In the genomic region with DNA sequence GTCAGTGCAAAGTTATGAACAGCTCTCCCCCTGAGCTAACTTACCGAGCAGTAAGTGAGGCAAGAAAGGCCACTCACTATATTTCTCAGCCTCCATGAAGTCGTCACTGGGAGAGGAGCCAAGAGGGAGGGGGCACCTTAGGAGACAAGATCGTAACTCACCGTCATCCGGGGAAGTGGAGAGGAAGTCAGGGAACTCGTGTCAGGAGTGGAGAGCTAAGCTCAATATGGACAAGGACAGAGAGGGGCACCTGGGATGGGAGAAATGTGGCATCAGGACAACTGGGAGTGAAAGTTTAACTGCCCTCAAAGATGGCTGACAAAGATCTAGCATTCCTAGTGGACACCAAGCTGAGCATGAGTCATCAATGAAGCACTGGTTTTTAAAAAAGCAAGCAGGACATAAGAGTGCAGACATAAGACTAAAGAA, we compare ENCODE assay signal across 9 cellular contexts. TPM values are rescaled to one million over a fixed set of nuclear protein-coding genes. Genes with fewer than 3 reads are reported as not detected.
DNase-seq lines count a peak whose midpoint lies in the region; ATAC-seq and TF ChIP-seq lines count a peak whose summit lies in the region.
"Had no signal": no experiment of that assay in that cellular context is flagged by ENCODE, and none has a peak within 500 bp of the region (broad histone marks: within the 10 kb centered on the region; RNA-seq: fewer than 3 reads in every experiment).

No MANE protein-coding gene starts in this region.

- H3K4me2 ChIP-seq in H9 (ENCODE audit: insufficient read depth, insufficient read length, low read length): no peak overlapping the region

- WGBS in H9 (ENCODE audit: extremely low coverage, insufficient read length, low lambda C conversion rate): no CpG with 5 or more reads among the region's 6 CpGs

- peak; percentile 71 for DNase-seq in A172 (ENCODE audit: low spot score)
- DNase-seq in H9: peak; percentile 16
- peak; percentile 66 for DNase-seq in amniotic stem cell (lab: John Stamatoyannopoulos, UW)
- DNase-seq in iris pigment epithelial cell (ENCODE audit: low read depth): peak; percentile 93
- no peak for DNase-seq in NCI-H345 treated with DMSO at 0.1 percent for 48 hours (lab: John Stamatoyannopoulos, UW; ENCODE audit: unreplicated experiment)
- no peak for DNase-seq in cerebellar cortex (ENCODE audit: low spot score)
- DNase-seq: CD4-positive, CD25-positive, alpha-beta regulatory T cell had no signal

- no peak overlapping the region for H4K5ac ChIP-seq in H9 (ENCODE audit: insufficient read length, low read depth, low read length)

- no peak overlapping the region for H2BK15ac ChIP-seq in H9 (ENCODE audit: low read depth, low read length)

- H3K14ac ChIP-seq in H9 (ENCODE audit: insufficient read depth, low read length): no peak overlapping the region

- no peak overlapping the region for H2BK120ac ChIP-seq in H9 (ENCODE audit: low read depth, low read length, poor library complexity, severe bottlenecking)

- no peak overlapping the region for H3K4ac ChIP-seq in H9 (ENCODE audit: low read depth, low read length)

- H4K20me1 ChIP-seq in H9 (ENCODE audit: control insufficient read depth, insufficient read depth, insufficient read length): no peaks in the 10 kb centered on the region

- H3K9me3 ChIP-seq in H9 (ENCODE audit: control insufficient read depth, low read depth, low read length): no peaks in the 10 kb centered on the region

- H2BK12ac ChIP-seq in H9 (ENCODE audit: insufficient read length, low read depth, low read length): no peak overlapping the region

- no peaks in the 10 kb centered on the region for H3K27me3 Mint-ChIP-seq in H9 (ENCODE audit: low read depth)

- no peak for TF ChIP-seq CTCF in H9 (conservative IDR thresholded peaks at IDR 0.05)

- no peak overlapping the region for H3K9ac ChIP-seq in H9 (ENCODE audit: extremely low read depth, insufficient read length, low read length)

- H3K79me2 ChIP-seq in H9 (ENCODE audit: insufficient read depth, low read length): peaks cover 29% of the 10 kb centered on the region; the same call in 1 of the 2 replicates

- H3K4me3 Mint-ChIP-seq in H9: no peak overlapping the region
- H3K4me3 Mint-ChIP-seq: CD4-positive, CD25-positive, alpha-beta regulatory T cell had no signal

- H3T11ph ChIP-seq in H9 (ENCODE audit: low read length): no peak overlapping the region

- no peak overlapping the region for H3K23ac ChIP-seq in H9 (ENCODE audit: insufficient read length, low read depth, low read length)

- H3K79me1 ChIP-seq in H9 (ENCODE audit: insufficient read depth, low read depth, low read length, poor library complexity, severe bottlenecking): peaks cover 13% of the 10 kb centered on the region

- no peak overlapping the region for H2AFZ ChIP-seq in H9 (ENCODE audit: low read length)

- H3K36me3 Mint-ChIP-seq in H9 (ENCODE audit: insufficient read depth in 1 of 3, low read depth in 3 of 3): peaks cover 3 to 43% (median 30%) of the 10 kb centered on the region in 3 experiments; a peak in 6 of 7 replicates
- H3K36me3 Mint-ChIP-seq: CD4-positive, CD25-positive, alpha-beta regulatory T cell had no signal

- H3K9me3 Mint-ChIP-seq in H9: no peaks in the 10 kb centered on the region

- no peaks in the 10 kb centered on the region for H3K27me3 ChIP-seq in H9 (ENCODE audit: insufficient read depth, low read length)

- H3K4me1 Mint-ChIP-seq in H9: peaks cover 83 to 90% of the 10 kb centered on the region in 2 experiments
- H3K4me1 Mint-ChIP-seq: CD4-positive, CD25-positive, alpha-beta regulatory T cell had no signal

- no peak overlapping the region for H2AK5ac ChIP-seq in H9 (ENCODE audit: insufficient read length, low read length)

- ATAC-seq in HG03354 (IDR thresholded peaks at IDR 0.05; ENCODE audit: poor library complexity, severe bottlenecking, unreplicated experiment) (no peak), HG03097 (IDR thresholded peaks at IDR 0.05; ENCODE audit: low FRiP score, unreplicated experiment) (no peak)

- H2BK20ac ChIP-seq in H9 (ENCODE audit: low read depth, low read length, poor library complexity, severe bottlenecking): no peak overlapping the region

- H2BK5ac ChIP-seq in H9 (ENCODE audit: insufficient read length, low read length): no peak overlapping the region

- H3K27ac ChIP-seq in H9 (ENCODE audit: insufficient read length, low read depth, low read length): no peak overlapping the region

- H3K27ac Mint-ChIP-seq in H9: peak overlapping the region; percentile 22 to 91 (median 79); a peak in 6 of 7 replicates

- no peak overlapping the region for H3K18ac ChIP-seq in H9 (ENCODE audit: insufficient read length, low read depth, low read length)

- H3K56ac ChIP-seq in H9 (ENCODE audit: insufficient read length, low read depth, low read length): no peak overlapping the region

- peaks cover 52% of the 10 kb centered on the region for H3K4me1 ChIP-seq in H9 (ENCODE audit: insufficient read depth, low read length)

- no peak overlapping the region for H4K8ac ChIP-seq in H9 (replicated peaks; ENCODE audit: insufficient read length, low read depth, low read length)

- H4K91ac ChIP-seq in H9 (ENCODE audit: insufficient read length, low read depth, low read length): no peak overlapping the region

- H3K23me2 ChIP-seq in H9 (ENCODE audit: insufficient read length, low read depth, low read length, poor library complexity, severe bottlenecking): no peaks in the 10 kb centered on the region

RNA-seq across cellular contexts. Expression of a gene that starts 37.1 kb away (rescaled TPM):
- total RNA-seq in A172 (2014; rRNA removed; shearing (Covaris generic)): not detected in 2 replicates
- total RNA-seq in H9 (2021): 91.4 and 92.7 TPM in 2 replicates

Comparison
In these comparisons a context has a peak if more than half of its experiments do, and no peak if none do; other contexts are left out.
1. DNase-seq: peak in A172 (single experiment), H9 (single experiment), amniotic stem cell (single experiment) and iris pigment epithelial cell (single experiment); none in NCI-H345 treated with DMSO at 0.1 percent for 48 hours (single experiment) and cerebellar cortex (single experiment).
2. RNA of a gene that starts 37.1 kb away (total RNA-seq): 91.4 to 92.7 TPM in H9; not detected in A172; every median in the first group is over 10 times any median in the second.